In genomic region chr7:5083291-5083690, GRCh38 we compare ENCODE assay signal across 1 cellular context.
TF ChIP-seq lines count a peak whose summit lies in the region.

No MANE protein-coding gene starts in this region.

TF ChIP-seq in K562, 482 proteins besides CTCF, POLR2A, EP300 and RAD21 (continued from another document and continues in another):
- no peak for TF ChIP-seq CHAMP1 (IDR thresholded peaks at IDR 0.05)
- TF ChIP-seq MNT (conservative IDR thresholded peaks at IDR 0.05), result 0 out of 4 replicates have a peak, but pooled peaks of 1 of the 2 experiments have one; percentile 34
- no peak for TF ChIP-seq RBM34 (IDR thresholded peaks at IDR 0.05; ENCODE audit: borderline replicate concordance, insufficient read depth, low read length)
- TF ChIP-seq TEAD4 (IDR thresholded peaks at IDR 0.05; ENCODE audit: low read length), result peak; percentile 100
- TF ChIP-seq TEAD4 (CRISPR knock-in tag; IDR thresholded peaks at IDR 0.05; ENCODE audit: borderline replicate concordance), result no peak
- TF ChIP-seq ETV1 (tag; conservative IDR thresholded peaks at IDR 0.05; ENCODE audit: low read depth), result peak; percentile 89
- no peak for TF ChIP-seq ZNF512 (tag; IDR thresholded peaks at IDR 0.05)
- peak; percentile 94 for TF ChIP-seq NFIC (IDR thresholded peaks at IDR 0.05)
- no peak for TF ChIP-seq ZKSCAN3 (CRISPR knock-in tag; IDR thresholded peaks at IDR 0.05)
- TF ChIP-seq NUFIP1 (IDR thresholded peaks at IDR 0.05; ENCODE audit: partially characterized antibody), result no peak
- TF ChIP-seq ZEB2 (IDR thresholded peaks at IDR 0.05), result no peak
- TF ChIP-seq ZNF124 (CRISPR knock-in tag; IDR thresholded peaks at IDR 0.05), result no peak
- no peak for TF ChIP-seq ZFX (CRISPR knock-in tag; IDR thresholded peaks at IDR 0.05)
- TF ChIP-seq PATZ1 (CRISPR knock-in tag; IDR thresholded peaks at IDR 0.05; ENCODE audit: borderline replicate concordance), result no peak
- TF ChIP-seq FOXP1 (CRISPR knock-in tag; IDR thresholded peaks at IDR 0.05), result peak; percentile 84
- TF ChIP-seq STAT5A (IDR thresholded peaks at IDR 0.05; ENCODE audit: borderline replicate concordance, low read length), result peak; percentile 95
- no peak for TF ChIP-seq SP2 (IDR thresholded peaks at IDR 0.05; ENCODE audit: extremely low read depth, low read depth, low read length, poor library complexity, severe bottlenecking)
- TF ChIP-seq ZNF12 (CRISPR knock-in tag; IDR thresholded peaks at IDR 0.05), result no peak
- no peak for TF ChIP-seq ZNF41 (CRISPR knock-in tag; conservative IDR thresholded peaks at IDR 0.05)
- no peak for TF ChIP-seq TAF15 (IDR thresholded peaks at IDR 0.05; ENCODE audit: low read depth, low read length)
- TF ChIP-seq STAG1 (CRISPR knock-in tag; IDR thresholded peaks at IDR 0.05; ENCODE audit: borderline replicate concordance), result no peak
- TF ChIP-seq HDAC3 (IDR thresholded peaks at IDR 0.05; ENCODE audit: borderline replicate concordance, partially characterized antibody), result no peak
- TF ChIP-seq ZNF699 (CRISPR knock-in tag; IDR thresholded peaks at IDR 0.05; ENCODE audit: insufficient replicate concordance), result no peak
- TF ChIP-seq PRMT5 (CRISPR knock-in tag; IDR thresholded peaks at IDR 0.05), result no peak
- no peak for TF ChIP-seq CHD4 (IDR thresholded peaks at IDR 0.05; ENCODE audit: insufficient read depth, insufficient replicate concordance, low read depth, low read length, poor library complexity, severe bottlenecking)
- TF ChIP-seq CAMTA2 (CRISPR knock-in tag; conservative IDR thresholded peaks at IDR 0.05), result no peak
- TF ChIP-seq FOXK1 (CRISPR knock-in tag; IDR thresholded peaks at IDR 0.05; ENCODE audit: borderline replicate concordance), result 0 out of 2 replicates have a peak, but pooled peaks have one; percentile 29
- TF ChIP-seq E2F5 (CRISPR knock-in tag; IDR thresholded peaks at IDR 0.05), result no peak
- TF ChIP-seq ZBTB17 (CRISPR knock-in tag; IDR thresholded peaks at IDR 0.05), result no peak
- TF ChIP-seq JUN (IDR thresholded peaks at IDR 0.05; ENCODE audit: borderline replicate concordance, low read depth, low read length), result no peak
- TF ChIP-seq JUN (CRISPR knock-in tag; IDR thresholded peaks at IDR 0.05; ENCODE audit: borderline replicate concordance), result 0 out of 2 replicates have a peak, but pooled peaks have one; percentile 11
- TF ChIP-seq RNF219 (CRISPR knock-in tag; IDR thresholded peaks at IDR 0.05), result no peak
- peak; percentile 66 for TF ChIP-seq PHF20 (IDR thresholded peaks at IDR 0.05; ENCODE audit: partially characterized antibody)
- no peak for TF ChIP-seq HDGF (IDR thresholded peaks at IDR 0.05)
- TF ChIP-seq ZNF589 (CRISPR knock-in tag; IDR thresholded peaks at IDR 0.05; ENCODE audit: low read depth), result peak; percentile 73; the same call in 1 of the 2 replicates
- TF ChIP-seq MYNN (IDR thresholded peaks at IDR 0.05), result peak; percentile 63; the same call in 1 of the 2 replicates
- no peak for TF ChIP-seq MYNN (CRISPR knock-in tag; IDR thresholded peaks at IDR 0.05)
- peak; percentile 94 for TF ChIP-seq SMAD4 (CRISPR knock-in tag; conservative IDR thresholded peaks at IDR 0.05)
- no peak for TF ChIP-seq ZNF766 (CRISPR knock-in tag; conservative IDR thresholded peaks at IDR 0.05)
- no peak for TF ChIP-seq SFPQ (IDR thresholded peaks at IDR 0.05; ENCODE audit: low read depth, low read length)
- peak; percentile 98 for TF ChIP-seq CBFA2T2 (conservative IDR thresholded peaks at IDR 0.05)
- TF ChIP-seq MXD1 (CRISPR knock-in tag; IDR thresholded peaks at IDR 0.05; ENCODE audit: borderline replicate concordance, poor library complexity, severe bottlenecking), result no peak
- no peak for TF ChIP-seq RHOXF2B (CRISPR knock-in tag; conservative IDR thresholded peaks at IDR 0.05)
- TF ChIP-seq SRSF1 (IDR thresholded peaks at IDR 0.05; ENCODE audit: low read depth, low read length), result no peak
- no peak for TF ChIP-seq HCFC1 (IDR thresholded peaks at IDR 0.05; ENCODE audit: low read depth, low read length)
- TF ChIP-seq TEAD2 (tag; IDR thresholded peaks at IDR 0.05), result no peak
- TF ChIP-seq ZNF830 (CRISPR knock-in tag; IDR thresholded peaks at IDR 0.05), result no peak
- no peak for TF ChIP-seq KLF6 (CRISPR knock-in tag; IDR thresholded peaks at IDR 0.05; ENCODE audit: borderline replicate concordance)
- TF ChIP-seq DPF2 (IDR thresholded peaks at IDR 0.05), result peak; percentile 84
- no peak for TF ChIP-seq ZNF174 (CRISPR knock-in tag; IDR thresholded peaks at IDR 0.05)
- no peak for TF ChIP-seq NR0B1 (IDR thresholded peaks at IDR 0.05; ENCODE audit: partially characterized antibody)
- TF ChIP-seq CLOCK (CRISPR knock-in tag; IDR thresholded peaks at IDR 0.05; ENCODE audit: borderline replicate concordance), result no peak
- peak; percentile 95 for TF ChIP-seq ARID1B (IDR thresholded peaks at IDR 0.05)
- no peak for TF ChIP-seq RFX5 (IDR thresholded peaks at IDR 0.05; ENCODE audit: low read depth, low read length)
